Comparison of ENCODE assay signal across 9 cellular contexts in the genomic region with DNA sequence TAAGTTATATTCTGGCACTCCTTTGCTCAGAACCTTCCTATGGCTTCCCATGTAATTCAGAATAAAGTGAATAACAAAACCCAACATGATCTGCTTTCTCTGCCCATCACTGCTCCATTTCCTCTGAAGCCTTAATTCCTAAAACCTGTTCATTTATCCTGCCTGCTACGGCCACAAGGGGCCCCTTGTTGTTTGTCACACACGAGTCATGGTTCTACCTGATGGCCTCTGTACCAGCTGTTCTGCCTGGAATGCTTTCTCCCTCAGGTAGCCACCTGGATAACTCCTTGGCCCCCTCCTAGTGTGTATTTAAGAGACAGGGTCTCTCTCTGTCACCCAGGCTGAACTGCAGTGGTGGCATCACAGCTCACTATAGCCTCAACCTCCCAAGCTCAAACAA. TPM values are rescaled to one million over a fixed set of nuclear protein-coding genes. Genes with fewer than 3 reads are reported as not detected.
A peak's percentile ranks its signal among the peaks of the same experiment; 100 is the strongest.
DNase-seq lines count a peak whose midpoint lies in the region; ATAC-seq and TF ChIP-seq lines count a peak whose summit lies in the region.
"Had no signal": no experiment of that assay in that cellular context is flagged by ENCODE, and none has a peak within 500 bp of the region (broad histone marks: within the 10 kb centered on the region; RNA-seq: fewer than 3 reads in every experiment).

No MANE protein-coding gene starts in this region.

- peak; percentile 36 for DNase-seq in DMS 273 (lab: John Stamatoyannopoulos, UW; ENCODE audit: unreplicated experiment)
- no peak for DNase-seq in DMS 273 treated with DMSO at 0.1 percent for 48 hours (lab: John Stamatoyannopoulos, UW)
- DNase-seq in HuH-7.5 (ENCODE audit: low spot score): peak; percentile 79
- DNase-seq in right lobe of liver: peak in 1 of 3 donors; percentile 11
- DNase-seq in hippocampal formation (lab: John Stamatoyannopoulos, UW): no peak
- DNase-seq in left ventricle myocardium superior: no peak
- DNase-seq in NCI-H774 (lab: John Stamatoyannopoulos, UW): no peak
- DNase-seq: activated T-cell treated with anti-CD3 and anti-CD28 coated beads, Interleukin-2, amount 50 U/mL, for 72 hours had no signal

- no peak overlapping the region for H3K4me3 ChIP-seq in right lobe of liver

- H3K9me3 ChIP-seq in right lobe of liver: no peaks in the 10 kb centered on the region

- no peaks in the 10 kb centered on the region for H3K36me3 ChIP-seq in right lobe of liver

- peak; percentile 61; the same call in 1 of the 2 replicates for TF ChIP-seq CTCF in VCaP (conservative IDR thresholded peaks at IDR 0.05)
- TF ChIP-seq CTCF in right lobe of liver (IDR thresholded peaks at IDR 0.05): peak in 3 of 4 donors; percentile 15 to 17 (median 16)

- intact Hi-C loops in right lobe of liver (cut with DNase I): no loop called here
- intact Hi-C loops in left ventricle myocardium superior (cut with micrococcal nuclease): no loop called here

- no peak for TF ChIP-seq POLR2A in right lobe of liver (IDR thresholded peaks at IDR 0.05)

- 4% methylated on average over 2 of the region's 2 CpGs for WGBS in right lobe of liver (ENCODE audit: insufficient coverage, low coverage, low lambda C conversion rate, missing lambda C conversion rate)

- H3K27me3 ChIP-seq in right lobe of liver: no peaks in the 10 kb centered on the region

- no peaks in the 10 kb centered on the region for H3K4me1 ChIP-seq in right lobe of liver

- no peak overlapping the region for H3K27ac ChIP-seq in VCaP
- H3K27ac ChIP-seq in right lobe of liver: no peak overlapping the region

- ATAC-seq in right lobe of liver (peak in 3 of 4 donors; percentile 39 to 69 (median 49)), left ventricle myocardium superior (no peak)

RNA-seq across cellular contexts. Expression of a gene that starts 26.8 kb away (rescaled TPM):
- 100 to 1,000 TPM in 4 of 6 experiments, 10 to 100 TPM in 2; 82.7 to 129 (median 112) TPM for total RNA-seq in right lobe of liver
- total RNA-seq in left ventricle myocardium superior: 92.3 TPM

RNA-seq across cellular contexts. Expression of a gene that starts 39.2 kb away (rescaled TPM):
- total RNA-seq in right lobe of liver (not detected), left ventricle myocardium superior (not detected)
- total RNA-seq: activated T-cell treated with anti-CD3 and anti-CD28 coated beads, Interleukin-2, amount 50 U/mL, for 72 hours had no signal

RNA-seq across cellular contexts. Expression of a gene that starts 47.0 kb away (rescaled TPM):
- 10 to 100 TPM in 1 of 6 experiments, 1 to 10 TPM in 5; 1.7 to 13.8 (median 3.6) TPM for total RNA-seq in right lobe of liver
- total RNA-seq in left ventricle myocardium superior: 3.1 TPM

Comparison
In these comparisons a context has a peak if more than half of its experiments do, and no peak if none do; other contexts are left out.
1. DNase-seq: peak in DMS 273 (single experiment) and HuH-7.5 (single experiment); none in DMS 273 treated with DMSO at 0.1 percent for 48 hours (single experiment), hippocampal formation (0 of 2), left ventricle myocardium superior (single experiment) and NCI-H774 (single experiment).